In the genomic region with DNA sequence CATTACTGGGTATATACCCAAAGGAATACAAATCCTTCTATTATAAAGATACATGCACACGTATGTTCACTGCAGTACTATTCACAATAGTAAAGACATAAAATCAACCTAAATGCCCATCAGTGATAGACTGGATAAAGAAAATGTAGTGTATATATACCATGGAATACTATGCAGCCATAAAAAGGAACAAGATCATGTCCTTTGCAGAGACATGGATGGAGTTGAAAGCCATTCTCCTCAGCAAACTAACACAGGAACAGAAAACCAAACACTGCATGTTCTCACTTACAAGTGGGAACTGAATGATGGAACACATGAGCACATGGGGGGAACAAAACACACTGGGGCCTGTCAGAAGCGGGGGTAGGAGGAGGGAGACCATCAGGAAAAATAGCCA, we compare ENCODE assay signal across 1 cellular context.
TF ChIP-seq lines count a peak whose summit lies in the region.

No MANE protein-coding gene starts in this region.

TF ChIP-seq in HEK293, 187 proteins besides CTCF, POLR2A, EP300 and RAD21:
- TF ChIP-seq ZNF146 (tag by site-specific recombination; IDR thresholded peaks at IDR 0.05): peak; percentile 69; the same call in 1 of the 2 replicates
